Comparison of ENCODE assay signal across 29 cellular contexts in the genomic region with DNA sequence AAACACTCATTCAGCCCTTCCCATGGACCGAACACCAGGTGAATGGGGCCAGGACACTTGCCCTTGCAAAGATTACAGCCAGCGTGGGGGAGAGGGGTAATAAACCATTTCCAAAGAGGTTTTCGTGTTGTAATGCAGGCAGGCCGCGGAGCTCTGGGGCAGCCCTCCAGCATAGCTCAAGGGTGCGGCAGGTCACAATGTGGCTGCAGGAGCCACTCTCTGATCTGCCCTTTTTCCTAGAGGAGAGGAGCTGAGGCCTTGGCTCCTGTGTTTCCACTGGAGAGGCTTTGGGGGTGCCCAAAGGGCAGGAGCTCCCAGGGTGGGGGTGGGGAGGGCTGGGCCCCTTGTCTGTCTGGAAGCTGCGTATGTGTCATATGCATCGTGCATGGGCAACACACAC.
"Had no signal": no experiment of that assay in that cellular context is flagged by ENCODE, and none has a peak within 500 bp of the region (broad histone marks: within the 10 kb centered on the region; RNA-seq: fewer than 3 reads in every experiment).

No MANE protein-coding gene starts in this region.

- H3K4me3 ChIP-seq: colonic mucosa, esophagus squamous epithelium, gastrocnemius medialis, heart left ventricle, hepatocyte, left ventricle myocardium inferior, lower lobe of right lung, mucosa of descending colon had no signal

- H3K36me3 ChIP-seq: colonic mucosa, esophagus squamous epithelium, gastrocnemius medialis, heart left ventricle, left ventricle myocardium inferior, lower lobe of right lung had no signal

- H3K27ac ChIP-seq: epithelial cell of prostate, esophagus squamous epithelium, gastrocnemius medialis, heart left ventricle, hepatocyte, left ventricle myocardium inferior, lower lobe of right lung had no signal

- H3K9me3 ChIP-seq: colonic mucosa, esophagus squamous epithelium, gastrocnemius medialis, heart left ventricle, left ventricle myocardium inferior, lower lobe of right lung, mucosa of descending colon had no signal

- H3K9me3 Mint-ChIP-seq: dendritic cell treated with granulocyte-macrophage colony-stimulating factor and Interleukin-4, amounts not matched to agents 40 ng/mL and 50 ng/mL, for 4 days; effector memory CD8-positive, alpha-beta T cell; mesothelial cell of epicardium had no signal

- DNase-seq: colonic mucosa; cortex of kidney; effector CD8-positive, alpha-beta T cell; effector memory CD8-positive, alpha-beta T cell; endodermal cell; erythroblast; esophagus squamous epithelium; foreskin fibroblast; foreskin melanocyte; gastrocnemius medialis; heart left ventricle; hypothalamus; immature natural killer cell; islet precursor cell; kidney; kidney glomerular epithelial cell; left colon; left ventricle myocardium inferior; lower lobe of right lung; mesenchymal stem cell; mucosa of descending colon; naive B cell had no signal

- H3K27me3 ChIP-seq: colonic mucosa, hepatocyte had no signal

- H3K4me2 ChIP-seq: hepatocyte had no signal

- H3K36me3 Mint-ChIP-seq: immature natural killer cell, mesothelial cell of epicardium, naive B cell had no signal

- ATAC-seq: effector memory CD8-positive, alpha-beta T cell; esophagus mucosa; gastrocnemius medialis; heart left ventricle; left lobe of liver; lower lobe of right lung had no signal

- H3K4me1 Mint-ChIP-seq: immature natural killer cell, naive B cell had no signal

- H3K4me3 Mint-ChIP-seq: dendritic cell treated with granulocyte-macrophage colony-stimulating factor and Interleukin-4, amounts not matched to agents 40 ng/mL and 50 ng/mL, for 4 days; effector memory CD8-positive, alpha-beta T cell; endodermal cell; immature natural killer cell; mesothelial cell of epicardium; naive B cell had no signal

- H3K79me2 ChIP-seq: hepatocyte had no signal

- H2AFZ ChIP-seq: hepatocyte had no signal

- H3K27ac Mint-ChIP-seq: dendritic cell treated with granulocyte-macrophage colony-stimulating factor and Interleukin-4, amounts not matched to agents 40 ng/mL and 50 ng/mL, for 4 days; effector memory CD8-positive, alpha-beta T cell; endodermal cell; immature natural killer cell; mesothelial cell of epicardium had no signal

- H3K4me1 ChIP-seq: gastrocnemius medialis, left ventricle myocardium inferior, lower lobe of right lung had no signal

- FAIRE-seq: endometrium, kidney had no signal
